Comparison of ENCODE assay signal across 9 cellular contexts in the genomic region with DNA sequence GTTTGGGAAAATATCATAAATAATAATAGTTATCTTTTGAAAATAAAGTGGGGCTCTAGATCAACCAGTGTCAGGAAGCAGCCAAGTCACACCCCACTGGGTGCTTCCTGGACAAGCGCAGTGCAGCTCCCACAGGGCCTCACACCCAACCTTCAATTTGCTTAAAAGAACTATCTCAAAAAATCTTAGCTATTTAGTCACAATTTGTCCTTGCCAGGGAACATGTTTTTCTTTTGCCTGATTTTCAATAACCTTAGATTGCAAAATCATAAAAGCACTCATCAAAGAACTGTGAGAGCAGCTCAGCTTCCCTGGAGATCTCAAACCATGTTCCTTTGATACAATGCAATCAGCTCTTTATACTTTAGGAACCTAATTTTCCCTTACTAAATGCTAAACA. TPM values are rescaled to one million over a fixed set of nuclear protein-coding genes. Genes with fewer than 3 reads are reported as not detected.
A peak's percentile ranks its signal among the peaks of the same experiment; 100 is the strongest.
DNase-seq lines count a peak whose midpoint lies in the region; ATAC-seq and TF ChIP-seq lines count a peak whose summit lies in the region.
"Had no signal": no experiment of that assay in that cellular context is flagged by ENCODE, and none has a peak within 500 bp of the region (broad histone marks: within the 10 kb centered on the region; RNA-seq: fewer than 3 reads in every experiment).

No MANE protein-coding gene starts in this region.

- H4K20me1 ChIP-seq in OCI-LY7 (ENCODE audit: insufficient read depth, low read length) = no peaks in the 10 kb centered on the region; the same call in 1 of the 2 replicates

- peaks cover 28% of the 10 kb centered on the region for H3K36me3 Mint-ChIP-seq in CD4-positive, alpha-beta T cell (ENCODE audit: low read depth)

- intact Hi-C loops in CD4-positive, alpha-beta T cell (cut with DNase I, micrococcal nuclease) = loop anchor here in 1 of 2 experiments (10.0 kb wide), 1 partner anchor 1476 kb away; a partner anchor contains a TSS
- intact Hi-C loops in OCI-LY7 (cut with micrococcal nuclease; ENCODE audit: unreplicated experiment) = loop anchor here (2.0 kb wide), 1 partner anchor 552 kb away; a partner anchor contains a TSS

- H3K4me2 ChIP-seq in OCI-LY7 (ENCODE audit: low read length) = peak overlapping the region; percentile 96

- peaks cover 51% of the 10 kb centered on the region for H3K4me1 Mint-ChIP-seq in CD4-positive, alpha-beta T cell (ENCODE audit: low read depth)

- H3K9me2 ChIP-seq in OCI-LY7 (ENCODE audit: insufficient read depth, low read length) = no peaks in the 10 kb centered on the region

- peak overlapping the region; percentile 82 for H3K27ac ChIP-seq in CD4-positive, alpha-beta T cell (ENCODE audit: low read depth, low read length)
- H3K27ac ChIP-seq in OCI-LY7 (ENCODE audit: low read depth, low read length, poor library complexity, severe bottlenecking) (peak overlapping the region; percentile 84), neutrophil (peak overlapping the region; percentile 87)
- peak overlapping the region; percentile 86 for H3K27ac ChIP-seq in effector memory CD4-positive, alpha-beta T cell (ENCODE audit: insufficient read depth, low read length, poor library complexity, severe bottlenecking)

- BruUV-seq in OCI-LY7 (replicated peaks; lab: Mats Ljungman, UMichigan) = no TSS peak

- no peaks in the 10 kb centered on the region for H3K9me3 ChIP-seq in CD4-positive, alpha-beta T cell (ENCODE audit: control insufficient read depth, low read length)
- no peaks in the 10 kb centered on the region for H3K9me3 ChIP-seq in OCI-LY7 (ENCODE audit: low read length)
- H3K9me3 ChIP-seq in effector memory CD4-positive, alpha-beta T cell (ENCODE audit: control insufficient read depth, low read length) = no peaks in the 10 kb centered on the region
- no peaks in the 10 kb centered on the region for H3K9me3 ChIP-seq in neutrophil

- H3K4me1 ChIP-seq in OCI-LY7 (ENCODE audit: insufficient read depth, low read length, poor library complexity, severe bottlenecking) (peaks cover 47% of the 10 kb centered on the region), neutrophil (ENCODE audit: control insufficient read depth in 1 of 2, insufficient read depth in 1 of 2, low read depth in 1 of 2, low read length in 1 of 2) (peaks cover 39 to 43% of the 10 kb centered on the region in 2 experiments)
- H3K4me1 ChIP-seq in effector memory CD4-positive, alpha-beta T cell (ENCODE audit: control insufficient read depth, insufficient read depth, low read length, poor library complexity, severe bottlenecking) = peaks cover 29% of the 10 kb centered on the region

- peak overlapping the region; percentile 85; the same call in 1 of the 2 replicates for H2AFZ ChIP-seq in OCI-LY7 (ENCODE audit: low read length)

- H3K36me3 ChIP-seq in OCI-LY7 (ENCODE audit: insufficient read depth, low read length) (peaks cover 26% of the 10 kb centered on the region), neutrophil (no peaks in the 10 kb centered on the region)
- H3K36me3 ChIP-seq in effector memory CD4-positive, alpha-beta T cell (ENCODE audit: control insufficient read depth, insufficient read depth, low read length) = no peaks in the 10 kb centered on the region

- H3K4me3 ChIP-seq in OCI-LY7 (ENCODE audit: low read depth, low read length, poor library complexity, severe bottlenecking) (peak overlapping the region; percentile 96), neutrophil (ENCODE audit: low read depth in 1 of 2, low read length in 1 of 2) (no peak overlapping the region)
- no peak overlapping the region for H3K4me3 ChIP-seq in effector memory CD4-positive, alpha-beta T cell (ENCODE audit: insufficient read depth, low read depth, low read length, poor library complexity, severe bottlenecking)

- no peak for TF ChIP-seq CTCF in CD4-positive, alpha-beta T cell (IDR thresholded peaks at IDR 0.05)
- TF ChIP-seq CTCF in OCI-LY7 (conservative IDR thresholded peaks at IDR 0.05; ENCODE audit: low read length) (no peak), neutrophil (IDR thresholded peaks at IDR 0.05) (no peak), GM13976 (IDR thresholded peaks at IDR 0.05; ENCODE audit: borderline replicate concordance, control extremely low read depth, extremely low read depth, insufficient read depth, missing control alignments) (no peak)

- H3K9me3 Mint-ChIP-seq in CD4-positive, alpha-beta T cell = no peaks in the 10 kb centered on the region

- CTCF ChIA-PET in CD4-positive, alpha-beta T cell (lab: Charles Lee) = interaction anchor here (0.8 to 3.8 kb wide), 3 partner anchors 8 to 168 kb away, joined by 3 to 72 read pairs (median 50); a partner anchor contains a TSS
- CTCF ChIA-PET in OCI-LY7 (lab: Charles Lee; ENCODE audit: unreplicated experiment) = interaction anchor here (1.7 to 4.0 kb wide), 3 partner anchors 8 to 185 kb away, joined by 5 to 29 read pairs (median 12); a partner anchor contains a TSS

- peak overlapping the region; percentile 99 for H3K27ac Mint-ChIP-seq in CD4-positive, alpha-beta T cell

- ATAC-seq in CD4-positive, alpha-beta T cell (ENCODE audit: poor library complexity) = no peak
- ATAC-seq in GM18498 (IDR thresholded peaks at IDR 0.05; ENCODE audit: unreplicated experiment) = no peak

- in situ Hi-C loops in GM13976 (cut with MboI; ENCODE audit: low sequenced_read_pairs, unreplicated experiment) = loop anchor here (5.0 kb wide), 1 partner anchor 168 kb away; a partner anchor contains a TSS

- H3K27me3 Mint-ChIP-seq in CD4-positive, alpha-beta T cell = no peaks in the 10 kb centered on the region

- POLR2A ChIA-PET in CD4-positive, alpha-beta T cell (lab: Charles Lee) = interaction anchor here (0.6 to 4.7 kb wide), 18 partner anchors 8 to 1727 kb away, joined by 3 to 528 read pairs (median 14); a partner anchor contains a TSS
- POLR2A ChIA-PET in OCI-LY7 (lab: Charles Lee) = interaction anchor here (0.6 to 8.5 kb wide), 15 partner anchors 8 to 414 kb away, joined by 3 to 106 read pairs (median 5); a partner anchor contains a TSS

- peak overlapping the region; percentile 94 for H3K4me3 Mint-ChIP-seq in CD4-positive, alpha-beta T cell

- H3K27me3 ChIP-seq in CD4-positive, alpha-beta T cell (ENCODE audit: control insufficient read depth, insufficient read depth, low read length) = no peaks in the 10 kb centered on the region
- no peaks in the 10 kb centered on the region for H3K27me3 ChIP-seq in effector memory CD4-positive, alpha-beta T cell (replicated peaks; ENCODE audit: control insufficient read depth, insufficient read depth, low read length, poor library complexity, severe bottlenecking)
- no peaks in the 10 kb centered on the region for H3K27me3 ChIP-seq in neutrophil

- DNase-seq in CD4-positive, alpha-beta T cell = no peak
- DNase-seq in OCI-LY7 (ENCODE audit: low spot score) (peak; percentile 37), GM13976 (ENCODE audit: low spot score) (no peak), NCI-H1417 treated with DMSO at 0.1 percent for 48 hours (lab: John Stamatoyannopoulos, UW) (no peak), SW 1271 (lab: John Stamatoyannopoulos, UW) (no peak)
- no peak for DNase-seq in effector memory CD4-positive, alpha-beta T cell

- H3K79me2 ChIP-seq in OCI-LY7 (ENCODE audit: insufficient read depth, low read depth, low read length) = peaks cover 35% of the 10 kb centered on the region

RNA-seq across cellular contexts. Expression of a gene that starts 1.6 kb away (rescaled TPM):
- 10 to 100 TPM; 34.6 to 35.7 TPM for total RNA-seq in CD4-positive, alpha-beta T cell
- total RNA-seq in OCI-LY7 (2014; rRNA removed; shearing (Covaris generic)) = 14.8 and 18.1 TPM in 2 replicates
- total RNA-seq in OCI-LY7 (2022) = 49.0 and 52.2 TPM in 2 replicates

RNA-seq across cellular contexts. Expression of a gene that starts 39.7 kb away (rescaled TPM):
- under 1 TPM; 0.08 to 0.30 TPM for total RNA-seq in CD4-positive, alpha-beta T cell
- 0.23 and 0.32 TPM in 2 replicates for total RNA-seq in OCI-LY7 (2014; rRNA removed; shearing (Covaris generic))
- total RNA-seq in OCI-LY7 (2022) = 1.3 and 2.0 TPM in 2 replicates
- total RNA-seq: fibroblast of lung had no signal
